1 cellular context compared by ENCODE assay signal in the genomic region with DNA sequence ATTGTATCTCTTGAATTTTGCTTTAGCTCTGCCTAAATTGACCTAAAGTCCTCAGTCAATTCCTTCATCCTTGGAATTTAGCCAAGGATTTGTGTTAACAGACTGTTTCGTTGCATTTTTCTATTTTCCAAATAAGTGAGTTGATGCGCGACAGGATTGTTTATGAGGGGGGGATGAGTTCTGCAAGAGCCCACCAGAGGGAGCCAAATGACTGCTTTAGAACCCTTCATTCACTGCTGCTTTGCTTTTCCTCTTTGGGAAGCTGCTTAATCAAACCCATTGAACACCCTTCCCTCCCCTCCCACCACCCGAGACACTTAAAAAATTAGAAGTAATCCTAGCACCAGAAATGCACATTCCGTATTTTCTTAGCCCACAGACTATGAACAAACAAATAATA.
A peak's percentile ranks its signal among the peaks of the same experiment; 100 is the strongest.
TF ChIP-seq lines count a peak whose summit lies in the region.

No MANE protein-coding gene starts in this region.

TF ChIP-seq in GM12878, 131 proteins besides CTCF, POLR2A, EP300 and RAD21 (continued from another document):
- TF ChIP-seq PAX8 (IDR thresholded peaks at IDR 0.05): no peak
- no peak for TF ChIP-seq POLR2AphosphoS5 (IDR thresholded peaks at IDR 0.05; ENCODE audit: low read length)
- 0 out of 2 replicates have a peak, but pooled peaks have one; percentile 10 for TF ChIP-seq YY1 (IDR thresholded peaks at IDR 0.05; ENCODE audit: low read depth, low read length)
- TF ChIP-seq, protein P1, sequence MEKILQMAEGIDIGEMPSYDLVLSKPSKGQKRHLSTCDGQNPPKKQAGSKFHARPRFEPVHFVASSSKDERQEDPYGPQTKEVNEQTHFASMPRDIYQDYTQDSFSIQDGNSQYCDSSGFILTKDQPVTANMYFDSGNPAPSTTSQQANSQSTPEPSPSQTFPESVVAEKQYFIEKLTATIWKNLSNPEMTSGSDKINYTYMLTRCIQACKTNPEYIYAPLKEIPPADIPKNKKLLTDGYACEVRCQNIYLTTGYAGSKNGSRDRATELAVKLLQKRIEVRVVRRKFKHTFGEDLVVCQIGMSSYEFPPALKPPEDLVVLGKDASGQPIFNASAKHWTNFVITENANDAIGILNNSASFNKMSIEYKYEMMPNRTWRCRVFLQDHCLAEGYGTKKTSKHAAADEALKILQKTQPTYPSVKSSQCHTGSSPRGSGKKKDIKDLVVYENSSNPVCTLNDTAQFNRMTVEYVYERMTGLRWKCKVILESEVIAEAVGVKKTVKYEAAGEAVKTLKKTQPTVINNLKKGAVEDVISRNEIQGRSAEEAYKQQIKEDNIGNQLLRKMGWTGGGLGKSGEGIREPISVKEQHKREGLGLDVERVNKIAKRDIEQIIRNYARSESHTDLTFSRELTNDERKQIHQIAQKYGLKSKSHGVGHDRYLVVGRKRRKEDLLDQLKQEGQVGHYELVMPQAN (conservative IDR thresholded peaks at IDR 0.05): no peak
- TF ChIP-seq, protein P2, sequence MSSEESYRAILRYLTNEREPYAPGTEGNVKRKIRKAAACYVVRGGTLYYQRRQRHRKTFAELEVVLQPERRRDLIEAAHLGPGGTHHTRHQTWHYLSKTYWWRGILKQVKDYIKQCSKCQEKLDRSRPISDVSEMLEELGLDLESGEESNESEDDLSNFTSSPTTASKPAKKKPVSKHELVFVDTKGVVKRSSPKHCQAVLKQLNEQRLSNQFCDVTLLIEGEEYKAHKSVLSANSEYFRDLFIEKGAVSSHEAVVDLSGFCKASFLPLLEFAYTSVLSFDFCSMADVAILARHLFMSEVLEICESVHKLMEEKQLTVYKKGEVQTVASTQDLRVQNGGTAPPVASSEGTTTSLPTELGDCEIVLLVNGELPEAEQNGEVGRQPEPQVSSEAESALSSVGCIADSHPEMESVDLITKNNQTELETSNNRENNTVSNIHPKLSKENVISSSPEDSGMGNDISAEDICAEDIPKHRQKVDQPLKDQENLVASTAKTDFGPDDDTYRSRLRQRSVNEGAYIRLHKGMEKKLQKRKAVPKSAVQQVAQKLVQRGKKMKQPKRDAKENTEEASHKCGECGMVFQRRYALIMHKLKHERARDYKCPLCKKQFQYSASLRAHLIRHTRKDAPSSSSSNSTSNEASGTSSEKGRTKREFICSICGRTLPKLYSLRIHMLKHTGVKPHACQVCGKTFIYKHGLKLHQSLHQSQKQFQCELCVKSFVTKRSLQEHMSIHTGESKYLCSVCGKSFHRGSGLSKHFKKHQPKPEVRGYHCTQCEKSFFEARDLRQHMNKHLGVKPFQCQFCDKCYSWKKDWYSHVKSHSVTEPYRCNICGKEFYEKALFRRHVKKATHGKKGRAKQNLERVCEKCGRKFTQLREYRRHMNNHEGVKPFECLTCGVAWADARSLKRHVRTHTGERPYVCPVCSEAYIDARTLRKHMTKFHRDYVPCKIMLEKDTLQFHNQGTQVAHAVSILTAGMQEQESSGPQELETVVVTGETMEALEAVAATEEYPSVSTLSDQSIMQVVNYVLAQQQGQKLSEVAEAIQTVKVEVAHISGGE (CRISPR knock-in tag; IDR thresholded peaks at IDR 0.05): no peak
- no peak for TF ChIP-seq BCL11A (IDR thresholded peaks at IDR 0.05; ENCODE audit: low read depth, low read length)
- TF ChIP-seq CHD4 (IDR thresholded peaks at IDR 0.05): no peak
- TF ChIP-seq, protein P3, sequence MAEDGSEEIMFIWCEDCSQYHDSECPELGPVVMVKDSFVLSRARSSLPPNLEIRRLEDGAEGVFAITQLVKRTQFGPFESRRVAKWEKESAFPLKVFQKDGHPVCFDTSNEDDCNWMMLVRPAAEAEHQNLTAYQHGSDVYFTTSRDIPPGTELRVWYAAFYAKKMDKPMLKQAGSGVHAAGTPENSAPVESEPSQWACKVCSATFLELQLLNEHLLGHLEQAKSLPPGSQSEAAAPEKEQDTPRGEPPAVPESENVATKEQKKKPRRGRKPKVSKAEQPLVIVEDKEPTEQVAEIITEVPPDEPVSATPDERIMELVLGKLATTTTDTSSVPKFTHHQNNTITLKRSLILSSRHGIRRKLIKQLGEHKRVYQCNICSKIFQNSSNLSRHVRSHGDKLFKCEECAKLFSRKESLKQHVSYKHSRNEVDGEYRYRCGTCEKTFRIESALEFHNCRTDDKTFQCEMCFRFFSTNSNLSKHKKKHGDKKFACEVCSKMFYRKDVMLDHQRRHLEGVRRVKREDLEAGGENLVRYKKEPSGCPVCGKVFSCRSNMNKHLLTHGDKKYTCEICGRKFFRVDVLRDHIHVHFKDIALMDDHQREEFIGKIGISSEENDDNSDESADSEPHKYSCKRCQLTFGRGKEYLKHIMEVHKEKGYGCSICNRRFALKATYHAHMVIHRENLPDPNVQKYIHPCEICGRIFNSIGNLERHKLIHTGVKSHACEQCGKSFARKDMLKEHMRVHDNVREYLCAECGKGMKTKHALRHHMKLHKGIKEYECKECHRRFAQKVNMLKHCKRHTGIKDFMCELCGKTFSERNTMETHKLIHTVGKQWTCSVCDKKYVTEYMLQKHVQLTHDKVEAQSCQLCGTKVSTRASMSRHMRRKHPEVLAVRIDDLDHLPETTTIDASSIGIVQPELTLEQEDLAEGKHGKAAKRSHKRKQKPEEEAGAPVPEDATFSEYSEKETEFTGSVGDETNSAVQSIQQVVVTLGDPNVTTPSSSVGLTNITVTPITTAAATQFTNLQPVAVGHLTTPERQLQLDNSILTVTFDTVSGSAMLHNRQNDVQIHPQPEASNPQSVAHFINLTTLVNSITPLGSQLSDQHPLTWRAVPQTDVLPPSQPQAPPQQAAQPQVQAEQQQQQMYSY (CRISPR knock-in tag; IDR thresholded peaks at IDR 0.05): no peak
- TF ChIP-seq NFIC (IDR thresholded peaks at IDR 0.05; ENCODE audit: low read depth, low read length): no peak
- TF ChIP-seq SMC3 (IDR thresholded peaks at IDR 0.05; ENCODE audit: borderline replicate concordance, low read length): peak; percentile 68; the same call in 1 of the 2 replicates
- TF ChIP-seq EED (IDR thresholded peaks at IDR 0.05; ENCODE audit: low read depth): no peak
- TF ChIP-seq, protein P4, sequence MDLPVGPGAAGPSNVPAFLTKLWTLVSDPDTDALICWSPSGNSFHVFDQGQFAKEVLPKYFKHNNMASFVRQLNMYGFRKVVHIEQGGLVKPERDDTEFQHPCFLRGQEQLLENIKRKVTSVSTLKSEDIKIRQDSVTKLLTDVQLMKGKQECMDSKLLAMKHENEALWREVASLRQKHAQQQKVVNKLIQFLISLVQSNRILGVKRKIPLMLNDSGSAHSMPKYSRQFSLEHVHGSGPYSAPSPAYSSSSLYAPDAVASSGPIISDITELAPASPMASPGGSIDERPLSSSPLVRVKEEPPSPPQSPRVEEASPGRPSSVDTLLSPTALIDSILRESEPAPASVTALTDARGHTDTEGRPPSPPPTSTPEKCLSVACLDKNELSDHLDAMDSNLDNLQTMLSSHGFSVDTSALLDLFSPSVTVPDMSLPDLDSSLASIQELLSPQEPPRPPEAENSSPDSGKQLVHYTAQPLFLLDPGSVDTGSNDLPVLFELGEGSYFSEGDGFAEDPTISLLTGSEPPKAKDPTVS (IDR thresholded peaks at IDR 0.05; ENCODE audit: low read depth, low read length): no peak
